Comparison of ENCODE assay signal across 8 cellular contexts in genomic region chr17:77142689-77143088, GRCh38. TPM values are rescaled to one million over a fixed set of nuclear protein-coding genes. Genes with fewer than 3 reads are reported as not detected.
DNase-seq lines count a peak whose midpoint lies in the region; ATAC-seq and TF ChIP-seq lines count a peak whose summit lies in the region.

No MANE protein-coding gene starts in this region.

- TF ChIP-seq CTCF in activated B cell treated with CpG ODN at 0.5 μM for 24 hours (IDR thresholded peaks at IDR 0.05) = no peak
- TF ChIP-seq CTCF in stomach (IDR thresholded peaks at IDR 0.05) = no peak
- TF ChIP-seq CTCF in A673 (conservative IDR thresholded peaks at IDR 0.05; ENCODE audit: low read depth, low read length) = no peak
- TF ChIP-seq CTCF in GM10266 (IDR thresholded peaks at IDR 0.05; ENCODE audit: control insufficient read depth, insufficient read depth, low read depth, missing control alignments) = no peak

- intact Hi-C loops in activated B cell treated with CpG ODN at 0.5 μM for 24 hours (cut with micrococcal nuclease) (loop anchor here (10.0 kb wide), 1 partner anchor 322 kb away; no protein-coding TSS in a partner anchor), stomach (cut with DNase I; ENCODE audit: low total_unique reads) (loop anchor here (10.0 kb wide), 1 partner anchor 72 kb away; no protein-coding TSS in a partner anchor), A673 (cut with micrococcal nuclease; ENCODE audit: unreplicated experiment) (no loop called here)

- H3K27ac ChIP-seq in stomach (peak overlapping the region; percentile 61 to 99 (median 96)), A673 (ENCODE audit: low read depth, low read length, poor library complexity, severe bottlenecking) (no peak overlapping the region)

- ATAC-seq in activated B cell treated with CpG ODN at 0.5 μM for 24 hours (ENCODE audit: low read depth) = no peak

- CTCF ChIA-PET in activated B cell treated with CpG ODN at 0.5 μM for 24 hours (lab: Charles Lee) (no interaction called here), A673 (lab: Charles Lee) (no interaction called here)

- H3K9me3 Mint-ChIP-seq in activated B cell treated with CpG ODN at 0.5 μM for 24 hours (no peaks in the 10 kb centered on the region), immature natural killer cell (peaks cover 0 to 4% (median 1%) of the 10 kb centered on the region in 6 donors)

- H3K36me3 Mint-ChIP-seq in activated B cell treated with CpG ODN at 0.5 μM for 24 hours (ENCODE audit: low read depth) (peaks cover 41% of the 10 kb centered on the region), immature natural killer cell (peaks cover 10 to 24% (median 21%) of the 10 kb centered on the region in 3 donors)

- H3K4me1 Mint-ChIP-seq in activated B cell treated with CpG ODN at 0.5 μM for 24 hours (peaks cover 74% of the 10 kb centered on the region), immature natural killer cell (peaks cover 68 to 72% of the 10 kb centered on the region in 2 donors)

- peak; percentile 38 for DNase-seq in NCI-H510A treated with DMSO at 0.1 percent for 48 hours (lab: John Stamatoyannopoulos, UW)
- DNase-seq in NCI-H510A (lab: John Stamatoyannopoulos, UW) = no peak
- DNase-seq in activated B cell treated with CpG ODN at 0.5 μM for 24 hours = no peak
- no peak for DNase-seq in immature natural killer cell
- DNase-seq in stomach = no peak
- no peak for DNase-seq in A673 (ENCODE audit: low spot score)
- no peak for DNase-seq in NCI-H2029 treated with DMSO at 0.1 percent for 48 hours (lab: John Stamatoyannopoulos, UW)
- DNase-seq in GM10266 (ENCODE audit: extremely low spot score) = no peak

- H3K9me3 ChIP-seq in stomach (no peaks in the 10 kb centered on the region), A673 (ENCODE audit: low read depth, low read length, poor library complexity, severe bottlenecking) (peaks cover 8% of the 10 kb centered on the region)

- H3K27me3 ChIP-seq in stomach = no peaks in the 10 kb centered on the region
- H3K27me3 ChIP-seq in A673 (replicated peaks; ENCODE audit: insufficient read depth, low read depth, low read length, poor library complexity) = no peaks in the 10 kb centered on the region

- H3K27ac Mint-ChIP-seq in activated B cell treated with CpG ODN at 0.5 μM for 24 hours (peak overlapping the region; percentile 2), immature natural killer cell (peak overlapping the region; percentile 73 to 97 (median 80))

- TF ChIP-seq EP300 in stomach (IDR thresholded peaks at IDR 0.05) = no peak

- no peak for TF ChIP-seq POLR2A in stomach (IDR thresholded peaks at IDR 0.05)

- H3K27me3 Mint-ChIP-seq in activated B cell treated with CpG ODN at 0.5 μM for 24 hours = no peaks in the 10 kb centered on the region
- H3K27me3 Mint-ChIP-seq in immature natural killer cell (ENCODE audit: low read depth in 3 of 3) = peaks cover 13 to 23% (median 16%) of the 10 kb centered on the region in 3 donors

- POLR2A ChIA-PET in activated B cell treated with CpG ODN at 0.5 μM for 24 hours (lab: Charles Lee) (interaction anchor here (0.5 to 4.0 kb wide), 9 partner anchors 15 to 299 kb away, joined by 3 to 59 read pairs (median 5); no protein-coding TSS in a partner anchor), A673 (lab: Charles Lee; ENCODE audit: low non-redundant PET) (interaction anchor here (0.6 kb wide), 1 partner anchor 59 kb away, joined by 6 read pairs; no protein-coding TSS in a partner anchor)

- H3K4me3 ChIP-seq in stomach (peak overlapping the region in 3 of 4 donors; percentile 67 to 99 (median 89)), A673 (ENCODE audit: low read depth, low read length, poor library complexity, severe bottlenecking) (no peak overlapping the region)

- peaks cover 32 to 83% (median 65%) of the 10 kb centered on the region in 4 donors for H3K4me1 ChIP-seq in stomach
- peaks cover 20% of the 10 kb centered on the region for H3K4me1 ChIP-seq in A673 (ENCODE audit: insufficient read depth, low read length, poor library complexity, severe bottlenecking)

- H3K4me3 Mint-ChIP-seq in activated B cell treated with CpG ODN at 0.5 μM for 24 hours (peak overlapping the region; percentile 56), immature natural killer cell (peak overlapping the region; percentile 64 to 94 (median 76))

- BruUV-seq in A673 (replicated peaks; lab: Mats Ljungman, UMichigan) = no TSS peak

- H3K36me3 ChIP-seq in stomach (peaks cover 3 to 27% (median 25%) of the 10 kb centered on the region in 4 donors), A673 (ENCODE audit: insufficient read depth, low read length, poor library complexity, severe bottlenecking) (peaks cover 19% of the 10 kb centered on the region)

- 27 to 47% (median 39%) methylated on average over 8 of the region's 8 CpGs for WGBS in stomach, 5 donors

RNA-seq across cellular contexts. Expression of gene SEC14L1, which starts 1.9 kb away (rescaled TPM):
- 60.7 and 79.6 TPM in 2 replicates for total RNA-seq in activated B cell treated with CpG ODN at 0.5 μM for 24 hours
- polyA plus RNA-seq in immature natural killer cell = 10 to 100 TPM; 14.8 to 25.6 (median 19.4) TPM
- 100 to 1,000 TPM in 1 of 5 donors, 10 to 100 TPM in 3, 1 to 10 TPM in 1; 3.2 to 106 (median 60.1) TPM for total RNA-seq in stomach
- polyA plus RNA-seq in stomach = 10 to 100 TPM; 17.0 to 39.5 (median 30.2) TPM
- 78.6 and 82.8 TPM in 2 replicates for total RNA-seq in A673 (2021)
